Comparison of ENCODE assay signal across 20 cellular contexts in the genomic region with DNA sequence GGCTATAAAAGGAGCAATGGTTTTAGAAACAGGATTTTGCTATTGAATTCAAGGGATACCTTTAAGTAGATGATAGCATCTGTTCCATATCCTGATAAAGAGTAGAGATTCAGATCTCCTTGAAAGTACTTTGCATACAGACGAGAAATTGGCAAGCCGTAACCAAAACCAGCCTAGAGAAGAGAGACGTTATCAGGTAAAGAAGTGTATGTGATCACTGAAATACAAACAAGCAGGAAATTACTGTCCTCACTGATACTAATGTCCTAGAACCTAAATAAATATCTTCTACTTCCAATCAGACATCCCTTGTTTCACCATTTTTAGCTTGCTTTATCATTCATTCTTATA. TPM values are rescaled to one million over a fixed set of nuclear protein-coding genes. Genes with fewer than 3 reads are reported as not detected.
DNase-seq lines count a peak whose midpoint lies in the region; ATAC-seq and TF ChIP-seq lines count a peak whose summit lies in the region.
"Had no signal": no experiment of that assay in that cellular context is flagged by ENCODE, and none has a peak within 500 bp of the region (broad histone marks: within the 10 kb centered on the region; RNA-seq: fewer than 3 reads in every experiment).

No MANE protein-coding gene starts in this region.

- peak overlapping the region; percentile 98 for H3K9ac ChIP-seq in adipocyte (ENCODE audit: low read length)

- TF ChIP-seq CTCF in lower lobe of right lung (IDR thresholded peaks at IDR 0.05), result no peak
- no peak for TF ChIP-seq CTCF in tibial artery (IDR thresholded peaks at IDR 0.05)

- DNase-seq in NCI-H1930 (lab: John Stamatoyannopoulos, UW) (peak; percentile 65 to 73), adipocyte (ENCODE audit: low read depth) (no peak), lower lobe of right lung (no peak), tibial artery (no peak), islet precursor cell (no peak)
- DNase-seq: activated CD8-positive, alpha-beta T cell treated with anti-CD3 and anti-CD28 coated beads, Interleukin-2, amount 10 ng/mL, durations not matched to agents 7 days and 5 days; activated effector memory CD4-positive, alpha-beta T cell treated with Interleukin-2 at 50 U/mL for 16 hours; activated naive CD8-positive, alpha-beta T cell treated with anti-CD3 and anti-CD28 coated beads for 36 hours; activated T-cell treated with anti-CD3 and anti-CD28 coated beads for 4 hours; effector memory CD4-positive, alpha-beta T cell; hippocampal formation; immature natural killer cell; MM.1S; NCI-H1436 treated with DMSO at 0.1 percent for 48 hours; NCI-H2171 treated with DMSO at 0.1 percent for 48 hours; posterior cingulate gyrus; T-helper 17 cell had no signal

- intact Hi-C loops in lower lobe of right lung (cut with DNase I), result no loop called here
- intact Hi-C loops in tibial artery (cut with DNase I; ENCODE audit: low total_unique reads), result no loop called here

- H3K4me1 ChIP-seq in adipocyte (ENCODE audit: control insufficient read depth, insufficient read depth, low read length), result peaks cover 31% of the 10 kb centered on the region
- peaks cover 56% of the 10 kb centered on the region for H3K4me1 ChIP-seq in lower lobe of right lung
- peaks cover 0 to 63% (median 26%) of the 10 kb centered on the region in 4 donors for H3K4me1 ChIP-seq in tibial artery

- H3K4me3 ChIP-seq in adipocyte (ENCODE audit: low read length) (no peak overlapping the region), lower lobe of right lung (peak overlapping the region; percentile 12), tibial artery (no peak overlapping the region)

- H3K27ac ChIP-seq in lower lobe of right lung, result peak overlapping the region; percentile 7
- peak overlapping the region; percentile 10 to 29 for H3K27ac ChIP-seq in tibial artery

- H3K27me3 ChIP-seq in adipocyte (replicated peaks; ENCODE audit: control insufficient read depth, insufficient read depth, low read length) (no peaks in the 10 kb centered on the region), lower lobe of right lung (ENCODE audit: low read depth) (no peaks in the 10 kb centered on the region), tibial artery (no peaks in the 10 kb centered on the region)

- H3K36me3 ChIP-seq in adipocyte (ENCODE audit: control insufficient read depth, insufficient read depth, low read length, severe bottlenecking) (peaks cover 90% of the 10 kb centered on the region), lower lobe of right lung (peaks cover 86% of the 10 kb centered on the region), tibial artery (peaks cover 81 to 87% (median 86%) of the 10 kb centered on the region in 3 donors)

- ATAC-seq in lower lobe of right lung (no peak), GM21367 (IDR thresholded peaks at IDR 0.05; ENCODE audit: unreplicated experiment) (no peak), HG02798 (IDR thresholded peaks at IDR 0.05; ENCODE audit: poor library complexity, unreplicated experiment) (no peak)
- ATAC-seq: activated CD8-positive, alpha-beta T cell treated with anti-CD3 and anti-CD28 coated beads, Interleukin-2, amount 10 ng/mL, durations not matched to agents 7 days and 5 days; esophagus mucosa; T-helper 17 cell had no signal

- H3K9me3 ChIP-seq in adipocyte (ENCODE audit: control insufficient read depth, low read length) (no peaks in the 10 kb centered on the region), lower lobe of right lung (no peaks in the 10 kb centered on the region), tibial artery (no peaks in the 10 kb centered on the region)

RNA-seq across cellular contexts. Expression of gene PDK4, which starts 9.4 kb away (rescaled TPM):
- total RNA-seq in lower lobe of right lung, result 243 TPM
- total RNA-seq: activated CD8-positive, alpha-beta T cell treated with anti-CD3 and anti-CD28 coated beads, Interleukin-2, amount 10 ng/mL, durations not matched to agents 7 days and 5 days; activated naive CD8-positive, alpha-beta T cell treated with anti-CD3 and anti-CD28 coated beads for 36 hours had no signal

Comparison
In these comparisons a context has a peak if more than half of its experiments do, and no peak if none do; other contexts are left out.
1. DNase-seq: peak in NCI-H1930 (2 of 2); none in adipocyte (single experiment), lower lobe of right lung (single experiment), tibial artery (0 of 2) and islet precursor cell (single experiment).